8 cellular contexts compared by ENCODE assay signal in genomic region chr1:206933333-206933945, GRCh38. TPM values are rescaled to one million over a fixed set of nuclear protein-coding genes. Genes with fewer than 3 reads are reported as not detected.
DNase-seq lines count a peak whose midpoint lies in the region; ATAC-seq and TF ChIP-seq lines count a peak whose summit lies in the region.

No MANE protein-coding gene starts in this region.

- H3K36me3 ChIP-seq in trophoblast cell (ENCODE audit: control insufficient read depth in 1 of 2, insufficient read depth in 2 of 2, low read length in 2 of 2) = no peaks in the 10 kb centered on the region

- no peak overlapping the region for H3K4me2 ChIP-seq in trophoblast cell (ENCODE audit: low read length)

- no peak overlapping the region for H3K18ac ChIP-seq in trophoblast cell (ENCODE audit: low read length)

- no peak overlapping the region for H3K9ac ChIP-seq in trophoblast cell (ENCODE audit: low read length)

- H2BK12ac ChIP-seq in trophoblast cell (ENCODE audit: low read length) = no peak overlapping the region

- TF ChIP-seq CTCF in dorsolateral prefrontal cortex (IDR thresholded peaks at IDR 0.05 in 54 of 56, conservative IDR thresholded peaks at IDR 0.05 in 2 of 56; ENCODE audit: low read depth in 1 of 56, partially characterized antibody in 56 of 56) = peak in 43 of 56 donors; percentile 9 to 48 (median 29)

- no peaks in the 10 kb centered on the region for H3K79me1 ChIP-seq in trophoblast cell (ENCODE audit: low read length)

- no peak overlapping the region for H2AFZ ChIP-seq in trophoblast cell (ENCODE audit: insufficient read depth, low read length, poor library complexity)

- no peak overlapping the region for H4K91ac ChIP-seq in trophoblast cell (ENCODE audit: low read depth, low read length)

- intact Hi-C loops in dorsolateral prefrontal cortex (cut with DNase I) = no loop called here

- H3K14ac ChIP-seq in trophoblast cell (ENCODE audit: low read length) = no peak overlapping the region

- H4K12ac ChIP-seq in trophoblast cell (ENCODE audit: low read depth, low read length) = no peak overlapping the region

- no peaks in the 10 kb centered on the region for H3K27me3 ChIP-seq in dorsolateral prefrontal cortex
- no peaks in the 10 kb centered on the region for H3K27me3 ChIP-seq in trophoblast cell (ENCODE audit: insufficient read depth, low read length)

- no peaks in the 10 kb centered on the region for H3K9me3 ChIP-seq in trophoblast cell (ENCODE audit: insufficient read depth, low read depth, low read length)

- no peak overlapping the region for H2BK5ac ChIP-seq in trophoblast cell (ENCODE audit: low read depth, low read length, poor library complexity)

- no peak overlapping the region for H2AK5ac ChIP-seq in trophoblast cell (ENCODE audit: low read length)

- no CpG with 5 or more reads among the region's 8 CpGs for WGBS in trophoblast cell (ENCODE audit: extremely low coverage, insufficient coverage, insufficient read length)

- no peak overlapping the region for H2BK120ac ChIP-seq in trophoblast cell (ENCODE audit: insufficient read depth, low read length, poor library complexity)

- no peak overlapping the region for H4K8ac ChIP-seq in trophoblast cell (ENCODE audit: low read depth, low read length)

- H3K4me3 ChIP-seq in dorsolateral prefrontal cortex (no peak overlapping the region), trophoblast cell (ENCODE audit: low read depth, low read length) (no peak overlapping the region)

- ATAC-seq in HG02798 (IDR thresholded peaks at IDR 0.05; ENCODE audit: poor library complexity, unreplicated experiment) = peak; percentile 29
- ATAC-seq in activated CD4-positive, CD25-positive, alpha-beta regulatory T cell treated with anti-CD3 and anti-CD28 coated beads, Interleukin-2, amount 50 U/mL, for 24 hours = peak; percentile 55 to 60
- ATAC-seq in HG03442 (IDR thresholded peaks at IDR 0.05; ENCODE audit: unreplicated experiment) = no peak

- no peak overlapping the region for H3K23ac ChIP-seq in trophoblast cell (ENCODE audit: low read length)

- no peak overlapping the region for H3K4ac ChIP-seq in trophoblast cell (ENCODE audit: low read depth, low read length)

- no peaks in the 10 kb centered on the region for H3K79me2 ChIP-seq in trophoblast cell (ENCODE audit: control insufficient read depth, insufficient read depth, low read length, poor library complexity)

- H3K4me1 ChIP-seq in trophoblast cell (ENCODE audit: control insufficient read depth in 1 of 2, insufficient read depth in 2 of 2, low read length in 2 of 2) = no peaks in the 10 kb centered on the region

- H3K27ac ChIP-seq in dorsolateral prefrontal cortex (no peak overlapping the region), trophoblast cell (ENCODE audit: low read depth, low read length) (no peak overlapping the region)

- DNase-seq in AML-193 (lab: John Stamatoyannopoulos, UW) = peak; percentile 10 to 36
- no peak for DNase-seq in dorsolateral prefrontal cortex
- peak; percentile 39 to 54 for DNase-seq in trophoblast cell
- no peak for DNase-seq in kidney glomerular epithelial cell (lab: John Stamatoyannopoulos, UW)
- no peak for DNase-seq in cerebellar nuclear complex (lab: John Stamatoyannopoulos, UW)

RNA-seq across cellular contexts. Expression of gene FCMR, which starts 11.7 kb away (rescaled TPM):
- total RNA-seq in dorsolateral prefrontal cortex = 1 to 10 TPM in 19 of 120 experiments, under 1 TPM in 41, not detected in 60; 0.24 to 2.7 (median 0.82) TPM
- 0.07 and 0.19 TPM in 2 replicates for polyA plus RNA-seq in trophoblast cell (2013)

RNA-seq across cellular contexts. Expression of gene PIGR, which starts 12.8 kb away (rescaled TPM):
- total RNA-seq in dorsolateral prefrontal cortex = 1 to 10 TPM in 1 of 120 experiments, under 1 TPM in 12, not detected in 107; 0.07 to 2.7 (median 0.16) TPM
- not detected in 2 replicates for polyA plus RNA-seq in trophoblast cell (2013)

RNA-seq across cellular contexts. Expression of gene IL24, which starts 36.2 kb away (rescaled TPM):
- not detected for total RNA-seq in dorsolateral prefrontal cortex
- polyA plus RNA-seq in trophoblast cell (2013) = 0.06 TPM in 1 of 2 replicates, not detected in the other

RNA-seq across cellular contexts. Expression of gene FCAMR, which starts 36.8 kb away (rescaled TPM):
- total RNA-seq in dorsolateral prefrontal cortex = under 1 TPM in 1 of 120 experiments, not detected in 119; 0.50 TPM
- 0.01 TPM in 1 of 2 replicates, not detected in the other for polyA plus RNA-seq in trophoblast cell (2013)

Comparison
In these comparisons a context has a peak if more than half of its experiments do, and no peak if none do; other contexts are left out.
1. DNase-seq: peak in AML-193 (2 of 2) and trophoblast cell (2 of 2); none in dorsolateral prefrontal cortex (0 of 10), kidney glomerular epithelial cell (single experiment) and cerebellar nuclear complex (0 of 2).